Comparison of ENCODE assay signal across 1 cellular context in the genomic region with DNA sequence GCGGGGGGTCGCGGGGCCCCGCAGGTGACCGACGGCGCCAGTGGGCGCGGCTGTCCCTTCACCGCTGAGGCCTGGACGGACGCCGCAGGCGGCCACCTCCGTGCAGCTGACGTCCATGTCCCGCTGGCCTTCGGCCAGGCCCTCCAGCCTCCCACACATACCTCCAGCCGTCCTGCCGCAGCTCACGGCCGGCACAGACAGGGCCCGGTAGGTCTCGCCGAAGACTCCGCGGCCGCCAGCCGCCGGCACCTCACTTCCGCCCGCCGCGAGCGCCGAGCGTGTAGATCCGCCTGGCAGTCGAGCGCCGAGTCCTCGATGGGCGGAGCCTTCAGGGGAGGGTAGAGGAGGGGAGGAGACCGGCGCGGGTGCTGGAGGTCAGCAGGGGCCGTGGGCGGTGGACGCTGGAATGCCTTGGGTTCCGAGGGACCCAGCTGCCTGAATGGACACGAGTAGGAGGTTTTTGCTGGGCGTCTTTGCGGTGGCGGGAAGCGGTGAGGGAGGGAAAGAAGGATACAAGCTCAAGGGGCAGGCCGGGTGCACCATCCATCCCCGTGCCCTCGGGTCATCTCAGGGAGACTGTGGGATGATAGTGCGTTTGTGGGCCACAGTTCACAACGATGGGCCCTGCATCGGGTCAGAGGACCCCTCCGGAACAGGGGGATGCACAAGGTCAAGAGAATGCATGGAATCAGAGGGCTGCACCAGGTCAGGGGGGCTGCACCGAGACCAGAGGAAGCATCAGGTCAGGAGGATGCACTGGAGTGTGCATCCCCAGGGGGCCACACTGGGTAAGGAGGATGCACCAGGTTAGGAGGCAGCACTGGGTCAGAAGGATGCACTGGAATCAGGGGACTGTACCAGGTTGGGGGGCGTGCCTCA.
TF ChIP-seq lines count a peak whose summit lies in the region.

A gene with protein sequence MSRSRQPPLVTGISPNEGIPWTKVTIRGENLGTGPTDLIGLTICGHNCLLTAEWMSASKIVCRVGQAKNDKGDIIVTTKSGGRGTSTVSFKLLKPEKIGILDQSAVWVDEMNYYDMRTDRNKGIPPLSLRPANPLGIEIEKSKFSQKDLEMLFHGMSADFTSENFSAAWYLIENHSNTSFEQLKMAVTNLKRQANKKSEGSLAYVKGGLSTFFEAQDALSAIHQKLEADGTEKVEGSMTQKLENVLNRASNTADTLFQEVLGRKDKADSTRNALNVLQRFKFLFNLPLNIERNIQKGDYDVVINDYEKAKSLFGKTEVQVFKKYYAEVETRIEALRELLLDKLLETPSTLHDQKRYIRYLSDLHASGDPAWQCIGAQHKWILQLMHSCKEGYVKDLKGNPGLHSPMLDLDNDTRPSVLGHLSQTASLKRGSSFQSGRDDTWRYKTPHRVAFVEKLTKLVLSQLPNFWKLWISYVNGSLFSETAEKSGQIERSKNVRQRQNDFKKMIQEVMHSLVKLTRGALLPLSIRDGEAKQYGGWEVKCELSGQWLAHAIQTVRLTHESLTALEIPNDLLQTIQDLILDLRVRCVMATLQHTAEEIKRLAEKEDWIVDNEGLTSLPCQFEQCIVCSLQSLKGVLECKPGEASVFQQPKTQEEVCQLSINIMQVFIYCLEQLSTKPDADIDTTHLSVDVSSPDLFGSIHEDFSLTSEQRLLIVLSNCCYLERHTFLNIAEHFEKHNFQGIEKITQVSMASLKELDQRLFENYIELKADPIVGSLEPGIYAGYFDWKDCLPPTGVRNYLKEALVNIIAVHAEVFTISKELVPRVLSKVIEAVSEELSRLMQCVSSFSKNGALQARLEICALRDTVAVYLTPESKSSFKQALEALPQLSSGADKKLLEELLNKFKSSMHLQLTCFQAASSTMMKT (minus strand): TSS at position 282 of the 879 bp plus-strand sequence. CDS start 55,321 bp downstream, outside the sequence.

TF ChIP-seq in HepG2, 621 proteins besides CTCF, POLR2A, EP300 and RAD21 (continued from another document and continues in another):
- no peak for TF ChIP-seq CBX2 (IDR thresholded peaks at IDR 0.05; ENCODE audit: low read depth, low read length)
- TF ChIP-seq CBX2 (CRISPR knock-in tag; IDR thresholded peaks at IDR 0.05; ENCODE audit: low read depth): peak; percentile 52; the same call in 1 of the 2 replicates
- TF ChIP-seq, protein P1, sequence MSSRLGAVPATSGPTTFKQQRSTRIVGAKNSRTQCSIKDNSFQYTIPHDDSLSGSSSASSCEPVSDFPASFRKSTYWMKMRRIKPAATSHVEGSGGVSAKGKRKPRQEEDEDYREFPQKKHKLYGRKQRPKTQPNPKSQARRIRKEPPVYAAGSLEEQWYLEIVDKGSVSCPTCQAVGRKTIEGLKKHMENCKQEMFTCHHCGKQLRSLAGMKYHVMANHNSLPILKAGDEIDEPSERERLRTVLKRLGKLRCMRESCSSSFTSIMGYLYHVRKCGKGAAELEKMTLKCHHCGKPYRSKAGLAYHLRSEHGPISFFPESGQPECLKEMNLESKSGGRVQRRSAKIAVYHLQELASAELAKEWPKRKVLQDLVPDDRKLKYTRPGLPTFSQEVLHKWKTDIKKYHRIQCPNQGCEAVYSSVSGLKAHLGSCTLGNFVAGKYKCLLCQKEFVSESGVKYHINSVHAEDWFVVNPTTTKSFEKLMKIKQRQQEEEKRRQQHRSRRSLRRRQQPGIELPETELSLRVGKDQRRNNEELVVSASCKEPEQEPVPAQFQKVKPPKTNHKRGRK (CRISPR knock-in tag; IDR thresholded peaks at IDR 0.05): no peak
- TF ChIP-seq MAF1 (CRISPR knock-in tag; IDR thresholded peaks at IDR 0.05; ENCODE audit: borderline replicate concordance): no peak; the same call in 1 of the 2 replicates
- peak; percentile 87 for TF ChIP-seq ZNF441 (CRISPR knock-in tag; IDR thresholded peaks at IDR 0.05; ENCODE audit: borderline replicate concordance)
- TF ChIP-seq, protein P2, sequence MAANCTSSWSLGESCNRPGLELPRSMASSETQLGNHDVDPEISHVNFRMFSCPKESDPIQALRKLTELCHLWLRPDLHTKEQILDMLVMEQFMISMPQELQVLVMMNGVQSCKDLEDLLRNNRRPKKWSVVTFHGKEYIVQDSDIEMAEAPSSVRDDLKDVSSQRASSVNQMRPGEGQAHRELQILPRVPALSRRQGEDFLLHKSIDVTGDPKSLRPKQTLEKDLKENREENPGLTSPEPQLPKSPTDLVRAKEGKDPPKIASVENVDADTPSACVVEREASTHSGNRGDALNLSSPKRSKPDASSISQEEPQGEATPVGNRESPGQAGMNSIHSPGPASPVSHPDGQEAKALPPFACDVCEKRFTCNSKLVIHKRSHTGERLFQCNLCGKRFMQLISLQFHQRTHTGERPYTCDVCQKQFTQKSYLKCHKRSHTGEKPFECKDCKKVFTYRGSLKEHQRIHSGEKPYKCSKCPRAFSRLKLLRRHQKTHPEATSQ (CRISPR knock-in tag; IDR thresholded peaks at IDR 0.05; ENCODE audit: borderline replicate concordance): peak; percentile 77; the same call in 1 of the 2 replicates
- TF ChIP-seq ZNF251 (CRISPR knock-in tag; IDR thresholded peaks at IDR 0.05): no peak
- no peak for TF ChIP-seq ZNF431 (CRISPR knock-in tag; IDR thresholded peaks at IDR 0.05; ENCODE audit: borderline replicate concordance, low read depth)
- peak; percentile 95 for TF ChIP-seq DMAP1 (CRISPR knock-in tag; IDR thresholded peaks at IDR 0.05)
- TF ChIP-seq TGIF2 (CRISPR knock-in tag; IDR thresholded peaks at IDR 0.05): peak; percentile 95
- peak; percentile 67; the same call in 1 of the 2 replicates for TF ChIP-seq ZNF510 (CRISPR knock-in tag; IDR thresholded peaks at IDR 0.05; ENCODE audit: low read depth)
- TF ChIP-seq, protein P3, sequence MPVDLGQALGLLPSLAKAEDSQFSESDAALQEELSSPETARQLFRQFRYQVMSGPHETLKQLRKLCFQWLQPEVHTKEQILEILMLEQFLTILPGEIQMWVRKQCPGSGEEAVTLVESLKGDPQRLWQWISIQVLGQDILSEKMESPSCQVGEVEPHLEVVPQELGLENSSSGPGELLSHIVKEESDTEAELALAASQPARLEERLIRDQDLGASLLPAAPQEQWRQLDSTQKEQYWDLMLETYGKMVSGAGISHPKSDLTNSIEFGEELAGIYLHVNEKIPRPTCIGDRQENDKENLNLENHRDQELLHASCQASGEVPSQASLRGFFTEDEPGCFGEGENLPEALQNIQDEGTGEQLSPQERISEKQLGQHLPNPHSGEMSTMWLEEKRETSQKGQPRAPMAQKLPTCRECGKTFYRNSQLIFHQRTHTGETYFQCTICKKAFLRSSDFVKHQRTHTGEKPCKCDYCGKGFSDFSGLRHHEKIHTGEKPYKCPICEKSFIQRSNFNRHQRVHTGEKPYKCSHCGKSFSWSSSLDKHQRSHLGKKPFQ (CRISPR knock-in tag; IDR thresholded peaks at IDR 0.05; ENCODE audit: insufficient replicate concordance): peak; percentile 18
- TF ChIP-seq HES4 (CRISPR knock-in tag; IDR thresholded peaks at IDR 0.05; ENCODE audit: borderline replicate concordance): peak; percentile 90
- peak; percentile 70 for TF ChIP-seq BHLHE40 (IDR thresholded peaks at IDR 0.05; ENCODE audit: low read length)
- peak; percentile 92; the same call in 1 of the 2 replicates for TF ChIP-seq ZMAT3 (CRISPR knock-in tag; conservative IDR thresholded peaks at IDR 0.05)
- peak; percentile 48; the same call in 1 of the 2 replicates for TF ChIP-seq ZNF333 (CRISPR knock-in tag; IDR thresholded peaks at IDR 0.05; ENCODE audit: borderline replicate concordance)
- no peak; the same call in 1 of the 2 replicates for TF ChIP-seq ZNF549 (CRISPR knock-in tag; IDR thresholded peaks at IDR 0.05)
- TF ChIP-seq ZNF460 (CRISPR knock-in tag; IDR thresholded peaks at IDR 0.05; ENCODE audit: borderline replicate concordance): peak; percentile 79; the same call in 1 of the 2 replicates
- no peak for TF ChIP-seq ZNF354B (CRISPR knock-in tag; IDR thresholded peaks at IDR 0.05)
- no peak; the same call in 1 of the 2 replicates for TF ChIP-seq ZNF652 (CRISPR knock-in tag; IDR thresholded peaks at IDR 0.05; ENCODE audit: borderline replicate concordance, low read depth)
- no peak for TF ChIP-seq PCBP2 (optimal IDR thresholded peaks at IDR 0.05; ENCODE audit: low read depth, low read length, poor library complexity, severe bottlenecking)
- peak; percentile 91; the same call in 1 of the 2 replicates for TF ChIP-seq ZSCAN20 (CRISPR knock-in tag; IDR thresholded peaks at IDR 0.05; ENCODE audit: borderline replicate concordance)
- peak; percentile 91 for TF ChIP-seq HOXA7 (CRISPR knock-in tag; IDR thresholded peaks at IDR 0.05)
- peak; percentile 84; the same call in 1 of the 2 replicates for TF ChIP-seq EEA1 (CRISPR knock-in tag; IDR thresholded peaks at IDR 0.05; ENCODE audit: borderline replicate concordance)
- peak; percentile 92 for TF ChIP-seq RELA (CRISPR knock-in tag; IDR thresholded peaks at IDR 0.05)
- TF ChIP-seq ZNF317 (CRISPR knock-in tag; IDR thresholded peaks at IDR 0.05): peak; percentile 84
- TF ChIP-seq, protein P4, sequence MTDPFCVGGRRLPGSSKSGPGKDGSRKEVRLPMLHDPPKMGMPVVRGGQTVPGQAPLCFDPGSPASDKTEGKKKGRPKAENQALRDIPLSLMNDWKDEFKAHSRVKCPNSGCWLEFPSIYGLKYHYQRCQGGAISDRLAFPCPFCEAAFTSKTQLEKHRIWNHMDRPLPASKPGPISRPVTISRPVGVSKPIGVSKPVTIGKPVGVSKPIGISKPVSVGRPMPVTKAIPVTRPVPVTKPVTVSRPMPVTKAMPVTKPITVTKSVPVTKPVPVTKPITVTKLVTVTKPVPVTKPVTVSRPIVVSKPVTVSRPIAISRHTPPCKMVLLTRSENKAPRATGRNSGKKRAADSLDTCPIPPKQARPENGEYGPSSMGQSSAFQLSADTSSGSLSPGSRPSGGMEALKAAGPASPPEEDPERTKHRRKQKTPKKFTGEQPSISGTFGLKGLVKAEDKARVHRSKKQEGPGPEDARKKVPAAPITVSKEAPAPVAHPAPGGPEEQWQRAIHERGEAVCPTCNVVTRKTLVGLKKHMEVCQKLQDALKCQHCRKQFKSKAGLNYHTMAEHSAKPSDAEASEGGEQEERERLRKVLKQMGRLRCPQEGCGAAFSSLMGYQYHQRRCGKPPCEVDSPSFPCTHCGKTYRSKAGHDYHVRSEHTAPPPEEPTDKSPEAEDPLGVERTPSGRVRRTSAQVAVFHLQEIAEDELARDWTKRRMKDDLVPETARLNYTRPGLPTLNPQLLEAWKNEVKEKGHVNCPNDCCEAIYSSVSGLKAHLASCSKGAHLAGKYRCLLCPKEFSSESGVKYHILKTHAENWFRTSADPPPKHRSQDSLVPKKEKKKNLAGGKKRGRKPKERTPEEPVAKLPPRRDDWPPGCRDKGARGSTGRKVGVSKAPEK (CRISPR knock-in tag; IDR thresholded peaks at IDR 0.05; ENCODE audit: borderline replicate concordance): peak; percentile 62; the same call in 1 of the 2 replicates
- no peak for TF ChIP-seq ZNF678 (CRISPR knock-in tag; IDR thresholded peaks at IDR 0.05)
- TF ChIP-seq ZNF569 (CRISPR knock-in tag; IDR thresholded peaks at IDR 0.05; ENCODE audit: borderline replicate concordance): peak; percentile 75; the same call in 1 of the 2 replicates
- TF ChIP-seq, protein P5, sequence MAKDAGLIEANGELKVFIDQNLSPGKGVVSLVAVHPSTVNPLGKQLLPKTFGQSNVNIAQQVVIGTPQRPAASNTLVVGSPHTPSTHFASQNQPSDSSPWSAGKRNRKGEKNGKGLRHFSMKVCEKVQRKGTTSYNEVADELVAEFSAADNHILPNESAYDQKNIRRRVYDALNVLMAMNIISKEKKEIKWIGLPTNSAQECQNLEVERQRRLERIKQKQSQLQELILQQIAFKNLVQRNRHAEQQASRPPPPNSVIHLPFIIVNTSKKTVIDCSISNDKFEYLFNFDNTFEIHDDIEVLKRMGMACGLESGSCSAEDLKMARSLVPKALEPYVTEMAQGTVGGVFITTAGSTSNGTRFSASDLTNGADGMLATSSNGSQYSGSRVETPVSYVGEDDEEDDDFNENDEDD (CRISPR knock-in tag; IDR thresholded peaks at IDR 0.05; ENCODE audit: borderline replicate concordance): peak; percentile 88; the same call in 1 of the 2 replicates
